ENCODE assay signal across 33 cellular contexts in genomic region chr13:65784088-65784816, GRCh38.
"Had no signal": no experiment of that assay in that cellular context is flagged by ENCODE, and none has a peak within 500 bp of the region (broad histone marks: within the 10 kb centered on the region; RNA-seq: fewer than 3 reads in every experiment).

No MANE protein-coding gene starts in this region.

- H3K27ac ChIP-seq: body of pancreas, KMS-11, PC-9, RWPE1, WERI-Rb-1 had no signal

- H3K4me3 ChIP-seq: body of pancreas, PC-9 had no signal

- DNase-seq: activated CD4-positive, alpha-beta memory T cell treated with anti-CD3 and anti-CD28 coated beads, Interleukin-2, amount 10 ng/mL, durations not matched to agents 7 days and 5 days; activated CD4-positive, alpha-beta T cell treated with anti-CD3 and anti-CD28 coated beads for 1 hour; activated CD4-positive, alpha-beta T cell treated with anti-CD3 and anti-CD28 coated beads for 48 hours; activated CD4-positive, CD25-positive, alpha-beta regulatory T cell; activated CD8-positive, alpha-beta memory T cell treated with anti-CD3 and anti-CD28 coated beads for 24 hours; activated CD8-positive, alpha-beta memory T cell treated with anti-CD3 and anti-CD28 coated beads, Interleukin-2, amount 10 ng/mL, durations not matched to agents 7 days and 5 days; activated CD8-positive, alpha-beta memory T cell treated with anti-CD3 and anti-CD28 coated beads, Interleukin-2, amount 50 U/mL, for 48 hours; activated effector memory CD4-positive, alpha-beta T cell treated with anti-CD3 and anti-CD28 coated beads, Interleukin-2, amount 50 U/mL, for 16 hours; activated naive CD4-positive, alpha-beta T cell treated with Interleukin-2 at 50 U/mL for 16 hours; activated naive CD8-positive, alpha-beta T cell treated with anti-CD3 and anti-CD28 coated beads, Interleukin-2, amount 10 ng/mL, durations not matched to agents 7 days and 5 days; activated T-cell treated with anti-CD3 and anti-CD28 coated beads, Interleukin-2, amount 50 U/mL, for 48 hours; amygdala; body of pancreas; MM.1S; MV-4-11; NCI-H1092; NCI-H1436 treated with DMSO at 0.1 percent for 48 hours; NCI-H1694 treated with DMSO at 0.1 percent for 48 hours; NCI-H2029; NCI-H510A; NCI-H526; NCI-H748 treated with DMSO at 0.1 percent for 48 hours; NK-92 treated with Interleukin-12 subunit alpha and Interleukin-12 subunit beta, amount 100 ng/mL, for 24 hours; PC-9; Right ventricle myocardium superior; SW 1271; T-helper 1 cell; T-helper 2 cell; T-helper 9 cell; WERI-Rb-1 had no signal

- H3K27me3 ChIP-seq: body of pancreas had no signal

- H3K4me1 ChIP-seq: body of pancreas had no signal

- ATAC-seq: activated CD8-positive, alpha-beta memory T cell treated with anti-CD3 and anti-CD28 coated beads, Interleukin-2, amount 10 ng/mL, durations not matched to agents 7 days and 5 days; activated T-helper 17 cell treated with anti-CD3 and anti-CD28 coated beads, Interleukin-2, amount 50 U/mL, for 72 hours; body of pancreas had no signal

- H3K36me3 ChIP-seq: WERI-Rb-1 had no signal

- H3K9me3 ChIP-seq: body of pancreas had no signal
